9 cellular contexts compared by ENCODE assay signal in the genomic region with DNA sequence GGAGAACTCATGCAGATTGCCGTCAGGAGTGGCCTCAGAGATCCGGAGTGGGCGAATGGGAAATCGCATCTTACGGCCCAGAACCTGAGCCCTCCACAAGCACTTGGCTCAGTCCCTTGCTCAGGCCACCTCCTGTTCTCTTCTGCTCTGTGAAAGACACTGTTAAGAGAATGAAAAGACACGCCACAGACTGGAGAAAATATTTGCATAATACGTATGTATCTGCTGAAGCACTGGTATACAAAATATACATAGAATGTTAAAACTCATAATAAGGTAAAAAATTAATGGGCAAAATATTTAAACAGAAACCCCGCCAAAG. TPM values are rescaled to one million over a fixed set of nuclear protein-coding genes. Genes with fewer than 3 reads are reported as not detected.
DNase-seq lines count a peak whose midpoint lies in the region; ATAC-seq and TF ChIP-seq lines count a peak whose summit lies in the region.
"Had no signal": no experiment of that assay in that cellular context is flagged by ENCODE, and none has a peak within 500 bp of the region (broad histone marks: within the 10 kb centered on the region; RNA-seq: fewer than 3 reads in every experiment).

No MANE protein-coding gene starts in this region.

- ATAC-seq in activated T-helper 17 cell treated with anti-CD3 and anti-CD28 coated beads, Interleukin-2, amount 50 U/mL, for 72 hours (replicated peaks) = peak; percentile 44
- ATAC-seq in memory B cell (ENCODE audit: low read depth) (peak; percentile 62), left lobe of liver (no peak), omental fat pad (ENCODE audit: low FRiP score) (no peak)

- DNase-seq in BE2C (no peak), H7 (no peak), memory B cell (ENCODE audit: low spot score in 2 of 2) (no peak), NCI-H2171 (lab: John Stamatoyannopoulos, UW) (no peak), left lobe of liver (ENCODE audit: low spot score) (no peak), omental fat pad (ENCODE audit: low spot score) (no peak)
- no peak for DNase-seq in stimulated activated CD4-positive, alpha-beta T cell treated with anti-CD3 and anti-CD28 coated beads, Interleukin-2, amount 100 ng/mL, for 24 hours

- H3K4me3 Mint-ChIP-seq in activated T-helper 17 cell treated with anti-CD3 and anti-CD28 coated beads, Interleukin-2, amount 50 U/mL, for 72 hours = peak overlapping the region; percentile 75
- peak overlapping the region; percentile 74 for H3K4me3 Mint-ChIP-seq in memory B cell

- H3K4me3 ChIP-seq in BE2C (ENCODE audit: low read depth, low read length) (peak overlapping the region; percentile 59; the same call in 1 of the 2 replicates), H7 (ENCODE audit: insufficient read depth, low read depth, low read length) (peak overlapping the region; percentile 17; the same call in 1 of the 2 replicates)

- no peak overlapping the region for H3K27ac Mint-ChIP-seq in activated T-helper 17 cell treated with anti-CD3 and anti-CD28 coated beads, Interleukin-2, amount 50 U/mL, for 72 hours
- no peak overlapping the region for H3K27ac Mint-ChIP-seq in memory B cell

- no peaks in the 10 kb centered on the region for H3K9me3 Mint-ChIP-seq in activated T-helper 17 cell treated with anti-CD3 and anti-CD28 coated beads, Interleukin-2, amount 50 U/mL, for 72 hours
- H3K9me3 Mint-ChIP-seq in memory B cell = peaks cover 2% of the 10 kb centered on the region

- H3K9me3 ChIP-seq in BE2C = no peaks in the 10 kb centered on the region

- H3K36me3 Mint-ChIP-seq in activated T-helper 17 cell treated with anti-CD3 and anti-CD28 coated beads, Interleukin-2, amount 50 U/mL, for 72 hours (ENCODE audit: low read depth) = no peaks in the 10 kb centered on the region
- no peaks in the 10 kb centered on the region for H3K36me3 Mint-ChIP-seq in memory B cell

- no peak for TF ChIP-seq CTCF in BE2C (IDR thresholded peaks at IDR 0.05; ENCODE audit: low read depth, low read length)
- TF ChIP-seq CTCF in omental fat pad (IDR thresholded peaks at IDR 0.05) = no peak

- H3K36me3 ChIP-seq in BE2C (no peaks in the 10 kb centered on the region), H7 (replicated peaks; ENCODE audit: control insufficient read depth, insufficient read depth, low read length) (no peaks in the 10 kb centered on the region)

- H3K27me3 ChIP-seq in BE2C (peaks cover 30% of the 10 kb centered on the region), H7 (ENCODE audit: control insufficient read depth, insufficient read depth, low read length) (peaks cover 40% of the 10 kb centered on the region)

- no peaks in the 10 kb centered on the region for H3K4me1 ChIP-seq in BE2C

- H3K27me3 Mint-ChIP-seq in activated T-helper 17 cell treated with anti-CD3 and anti-CD28 coated beads, Interleukin-2, amount 50 U/mL, for 72 hours = peaks cover 57% of the 10 kb centered on the region
- H3K27me3 Mint-ChIP-seq in memory B cell = peaks cover 20% of the 10 kb centered on the region

- no peaks in the 10 kb centered on the region for H3K4me1 Mint-ChIP-seq in activated T-helper 17 cell treated with anti-CD3 and anti-CD28 coated beads, Interleukin-2, amount 50 U/mL, for 72 hours
- H3K4me1 Mint-ChIP-seq in memory B cell = no peaks in the 10 kb centered on the region

RNA-seq across cellular contexts. Expression of a gene that starts 0.8 kb away (rescaled TPM):
- polyA plus RNA-seq in BE2C (2012; ENCODE audit: insufficient read depth, insufficient read length, low read depth) = not detected
- total RNA-seq in H7 (2014; rRNA removed; shearing (Covaris generic)) = 0.03 TPM in 1 of 2 replicates, not detected in the other
- not detected for total RNA-seq in activated T-helper 17 cell treated with anti-CD3 and anti-CD28 coated beads, Interleukin-2, amount 50 U/mL, for 72 hours
- not detected for total RNA-seq in left lobe of liver
- total RNA-seq in omental fat pad = not detected
- total RNA-seq: myocyte had no signal

Comparison
In these comparisons a context has a peak if more than half of its experiments do, and no peak if none do; other contexts are left out.
1. ATAC-seq: peak in activated T-helper 17 cell treated with anti-CD3 and anti-CD28 coated beads, Interleukin-2, amount 50 U/mL, for 72 hours (single experiment) and memory B cell (single experiment); none in left lobe of liver (single experiment) and omental fat pad (single experiment).